Comparison of ENCODE assay signal across 9 cellular contexts in the genomic region with DNA sequence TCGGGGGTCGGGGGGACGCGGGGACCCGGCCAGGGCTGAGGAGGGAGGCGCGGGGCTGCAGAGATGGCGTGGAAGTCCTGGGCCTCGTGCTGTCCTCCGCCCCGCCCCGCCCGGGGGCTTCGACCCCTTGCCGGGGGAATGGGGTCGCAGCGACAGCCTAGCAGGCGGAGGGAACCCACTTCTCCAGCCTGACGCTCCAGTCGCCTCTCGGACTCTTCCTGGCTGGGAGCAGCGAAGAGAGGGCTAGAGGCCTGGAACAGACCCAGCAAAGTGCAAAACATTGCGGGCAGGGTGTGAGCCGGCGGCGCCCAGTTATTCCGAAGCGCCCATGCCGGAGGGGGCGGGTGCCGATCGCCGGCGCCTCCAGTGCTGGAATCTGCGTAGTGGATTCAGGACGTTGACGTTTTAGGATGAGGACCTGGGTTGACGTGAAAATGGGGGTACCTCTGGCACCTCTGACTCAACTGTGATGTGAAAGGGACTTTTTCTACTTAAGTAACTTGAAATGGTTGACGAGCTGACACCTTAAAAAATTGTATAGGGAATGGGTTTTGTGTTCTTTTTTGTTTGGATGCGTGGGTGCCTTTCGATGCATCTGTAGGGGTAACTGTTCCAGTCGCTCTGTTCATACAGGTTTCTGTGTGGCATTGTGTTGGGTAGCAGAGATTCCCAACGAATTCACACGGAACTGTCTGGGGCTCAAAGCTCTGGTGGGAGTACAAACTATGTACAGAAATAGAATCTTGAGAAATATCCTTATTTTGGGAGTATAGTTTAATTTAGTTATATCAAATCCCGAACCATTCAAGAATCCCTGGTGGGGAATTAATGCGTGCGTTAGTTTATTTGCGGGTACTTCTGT. TPM values are rescaled to one million over a fixed set of nuclear protein-coding genes. Genes with fewer than 3 reads are reported as not detected.
DNase-seq lines count a peak whose midpoint lies in the region; ATAC-seq and TF ChIP-seq lines count a peak whose summit lies in the region.
"Had no signal": no experiment of that assay in that cellular context is flagged by ENCODE, and none has a peak within 500 bp of the region (broad histone marks: within the 10 kb centered on the region; RNA-seq: fewer than 3 reads in every experiment).

No MANE protein-coding gene starts in this region.

- no peak overlapping the region for H3K9ac ChIP-seq in rectal smooth muscle tissue (ENCODE audit: low read length)

- H3K9me3 ChIP-seq in SJCRH30 (replicated peaks) (no peaks in the 10 kb centered on the region), right atrium auricular region (no peaks in the 10 kb centered on the region)

- H3K4me3 ChIP-seq in SJCRH30: peak overlapping the region; percentile 67
- H3K4me3 ChIP-seq in right atrium auricular region: peak overlapping the region; percentile 43 to 56
- H3K4me3 ChIP-seq in rectal smooth muscle tissue (ENCODE audit: low read length): peak overlapping the region; percentile 37

- no peak for TF ChIP-seq POLR2A in GM18505 (IDR thresholded peaks at IDR 0.05; ENCODE audit: borderline replicate concordance, extremely low read depth, insufficient read depth, insufficient read length)

- no peak for TF ChIP-seq CTCF in right atrium auricular region (IDR thresholded peaks at IDR 0.05)

- no peak for ATAC-seq in GM18505 (IDR thresholded peaks at IDR 0.05; ENCODE audit: unreplicated experiment)
- no peak for ATAC-seq in GM21423 (IDR thresholded peaks at IDR 0.05; ENCODE audit: unreplicated experiment)

- H3K4me1 ChIP-seq in SJCRH30 (no peaks in the 10 kb centered on the region; the same call in 1 of the 2 replicates), right atrium auricular region (peaks cover 0 to 18% of the 10 kb centered on the region in 2 donors), rectal smooth muscle tissue (ENCODE audit: control insufficient read depth, insufficient read depth, low read length) (no peaks in the 10 kb centered on the region)

- H3K36me3 ChIP-seq in SJCRH30: no peaks in the 10 kb centered on the region
- no peaks in the 10 kb centered on the region for H3K36me3 ChIP-seq in right atrium auricular region
- no peaks in the 10 kb centered on the region for H3K36me3 ChIP-seq in rectal smooth muscle tissue (ENCODE audit: control insufficient read depth, insufficient read depth, low read length)

- H3K27ac ChIP-seq in SJCRH30 (no peak overlapping the region), right atrium auricular region (peak overlapping the region in 1 of 2 donors; percentile 13), rectal smooth muscle tissue (ENCODE audit: low read depth, low read length) (no peak overlapping the region)

- H3K27me3 ChIP-seq in SJCRH30 (peaks cover 9% of the 10 kb centered on the region), right atrium auricular region (peaks cover 0 to 4% of the 10 kb centered on the region in 2 donors), rectal smooth muscle tissue (ENCODE audit: control insufficient read depth, insufficient read depth, low read length) (peaks cover 3% of the 10 kb centered on the region)

- DNase-seq in DMS79 (lab: John Stamatoyannopoulos, UW): peak; percentile 38
- no peak for DNase-seq in SJCRH30
- no peak for DNase-seq in right atrium auricular region (ENCODE audit: low spot score)
- no peak for DNase-seq in kidney glomerular epithelial cell (lab: John Stamatoyannopoulos, UW)
- DNase-seq in ecto neural progenitor cell (ENCODE audit: low spot score): no peak

RNA-seq across cellular contexts. Expression of a gene that starts 1.4 kb away (rescaled TPM):
- 0.79 and 1.2 TPM in 2 replicates for total RNA-seq in SJCRH30 (2014; rRNA removed; shearing (Covaris generic))
- total RNA-seq in right atrium auricular region: 1 to 10 TPM; 1.1 to 1.3 TPM
- total RNA-seq: lung microvascular endothelial cell had no signal
